ENCODE assay signal across 1 cellular context in genomic region chr16:48956620-48957019, GRCh38.
TF ChIP-seq lines count a peak whose summit lies in the region.

No MANE protein-coding gene starts in this region.

TF ChIP-seq in IMR-90, 13 proteins besides CTCF, POLR2A, EP300 and RAD21 (continued from another document):
- TF ChIP-seq USF2 (IDR thresholded peaks at IDR 0.05; ENCODE audit: low read depth, low read length) (no peak), BHLHE40 (IDR thresholded peaks at IDR 0.05; ENCODE audit: low read depth, low read length) (no peak)
